In the genomic region with DNA sequence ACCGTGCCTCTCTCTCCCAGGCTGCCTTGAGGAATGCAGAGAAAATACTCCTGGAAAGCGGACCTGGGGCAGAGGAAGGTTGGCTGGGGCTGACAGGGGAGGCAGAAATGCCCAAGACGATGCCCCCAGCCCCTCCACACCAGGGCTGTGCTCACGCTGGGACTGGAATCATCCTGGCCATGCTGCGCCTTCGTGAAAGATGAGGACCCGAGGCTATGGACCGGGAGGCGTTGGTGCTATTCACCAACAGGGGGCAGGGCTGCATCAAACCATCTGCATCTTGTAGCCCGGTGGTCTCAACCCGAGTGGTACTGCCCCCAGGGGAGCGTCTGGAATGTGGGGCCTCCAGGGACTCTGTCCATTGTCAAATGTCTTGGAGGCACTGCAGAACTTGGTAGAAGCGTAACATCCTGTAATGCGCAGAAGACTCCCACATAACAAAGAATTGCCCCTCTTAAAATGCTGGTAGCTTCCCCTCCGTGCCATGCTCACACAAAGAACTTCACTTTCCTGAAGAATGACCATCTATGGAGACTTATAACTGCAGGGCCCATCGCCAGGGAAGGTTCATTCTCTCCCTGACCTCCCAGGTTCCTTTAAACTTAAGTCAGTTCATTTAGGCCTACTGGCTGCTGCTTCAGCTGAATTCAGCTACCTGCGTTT, we compare ENCODE assay signal across 8 cellular contexts.
DNase-seq lines count a peak whose midpoint lies in the region; ATAC-seq and TF ChIP-seq lines count a peak whose summit lies in the region.

No MANE protein-coding gene starts in this region.

- no peak overlapping the region for H3K4me3 ChIP-seq in OCI-LY7 (ENCODE audit: low read depth, low read length, poor library complexity, severe bottlenecking)
- H3K4me3 ChIP-seq in foreskin fibroblast (ENCODE audit: low read depth in 1 of 2, low read length in 2 of 2) = no peak overlapping the region
- H3K4me3 ChIP-seq in vagina = no peak overlapping the region
- no peak overlapping the region for H3K4me3 ChIP-seq in suprapubic skin

- POLR2A ChIA-PET in OCI-LY7 (lab: Charles Lee) = no interaction called here

- no peaks in the 10 kb centered on the region for H3K79me2 ChIP-seq in OCI-LY7 (ENCODE audit: insufficient read depth, low read depth, low read length)

- no peaks in the 10 kb centered on the region for H3K27me3 ChIP-seq in vagina
- peaks cover 24% of the 10 kb centered on the region for H3K27me3 ChIP-seq in suprapubic skin

- H3K9me3 ChIP-seq in OCI-LY7 (ENCODE audit: low read length) (no peaks in the 10 kb centered on the region), vagina (no peaks in the 10 kb centered on the region), suprapubic skin (no peaks in the 10 kb centered on the region)

- H3K4me1 ChIP-seq in OCI-LY7 (ENCODE audit: insufficient read depth, low read length, poor library complexity, severe bottlenecking) (no peaks in the 10 kb centered on the region), vagina (no peaks in the 10 kb centered on the region), suprapubic skin (no peaks in the 10 kb centered on the region)

- H3K36me3 ChIP-seq in OCI-LY7 (ENCODE audit: insufficient read depth, low read length) (no peaks in the 10 kb centered on the region), vagina (no peaks in the 10 kb centered on the region), suprapubic skin (no peaks in the 10 kb centered on the region)

- ATAC-seq in GM21723 (IDR thresholded peaks at IDR 0.05; ENCODE audit: unreplicated experiment) = no peak
- ATAC-seq in GM18868 (IDR thresholded peaks at IDR 0.05; ENCODE audit: unreplicated experiment) = no peak

- intact Hi-C loops in OCI-LY7 (cut with micrococcal nuclease; ENCODE audit: unreplicated experiment) (loop anchor here (5.0 kb wide), 1 partner anchor 229 kb away; no protein-coding TSS in a partner anchor), vagina (cut with DNase I) (no loop called here)

- WGBS in suprapubic skin = 77% methylated on average over 8 of the region's 17 CpGs

- H3K27ac ChIP-seq in OCI-LY7 (ENCODE audit: low read depth, low read length, poor library complexity, severe bottlenecking) (no peak overlapping the region), vagina (no peak overlapping the region), suprapubic skin (no peak overlapping the region)

- TF ChIP-seq EP300 in suprapubic skin (IDR thresholded peaks at IDR 0.05) = no peak

- CTCF ChIA-PET in OCI-LY7 (lab: Charles Lee; ENCODE audit: unreplicated experiment) = no interaction called here

- TF ChIP-seq CTCF in OCI-LY7 (conservative IDR thresholded peaks at IDR 0.05; ENCODE audit: low read length) = peak; percentile 71
- TF ChIP-seq CTCF in foreskin fibroblast (IDR thresholded peaks at IDR 0.05; ENCODE audit: low read depth, low read length) = peak; percentile 35
- peak in 1 of 3 experiments; percentile 23 for TF ChIP-seq CTCF in vagina (IDR thresholded peaks at IDR 0.05)
- TF ChIP-seq CTCF in suprapubic skin (IDR thresholded peaks at IDR 0.05) = peak in 1 of 2 donors; percentile 8

- H3K4me2 ChIP-seq in OCI-LY7 (ENCODE audit: low read length) = no peak overlapping the region

- no peaks in the 10 kb centered on the region for H3K9me2 ChIP-seq in OCI-LY7 (ENCODE audit: insufficient read depth, low read length)

- peak; percentile 31 for DNase-seq in stimulated activated CD4-positive, alpha-beta T cell treated with anti-CD3 and anti-CD28 coated beads, Interleukin-15, amount 100 ng/mL, for 24 hours
- DNase-seq in stimulated activated CD4-positive, alpha-beta T cell treated with anti-CD3 and anti-CD28 coated beads, Interleukin-4, amount 100 ng/mL, for 4 hours = no peak
- DNase-seq in OCI-LY7 (ENCODE audit: low spot score) (peak; percentile 34), foreskin fibroblast (no peak), vagina (ENCODE audit: extremely low spot score in 2 of 2) (peak; percentile 40 to 77), suprapubic skin (ENCODE audit: low spot score in 2 of 2) (no peak)

- no peak overlapping the region for H2AFZ ChIP-seq in OCI-LY7 (ENCODE audit: low read length)

- no peak for TF ChIP-seq POLR2A in vagina (IDR thresholded peaks at IDR 0.05)
- no peak for TF ChIP-seq POLR2A in suprapubic skin (IDR thresholded peaks at IDR 0.05)

- BruUV-seq in OCI-LY7 (replicated peaks; lab: Mats Ljungman, UMichigan) = no TSS peak

- H4K20me1 ChIP-seq in OCI-LY7 (ENCODE audit: insufficient read depth, low read length) = no peaks in the 10 kb centered on the region

Comparison
In these comparisons a context has a peak if more than half of its experiments do, and no peak if none do; other contexts are left out.
1. DNase-seq: peak in stimulated activated CD4-positive, alpha-beta T cell treated with anti-CD3 and anti-CD28 coated beads, Interleukin-15, amount 100 ng/mL, for 24 hours (single experiment), OCI-LY7 (single experiment) and vagina (2 of 2); none in stimulated activated CD4-positive, alpha-beta T cell treated with anti-CD3 and anti-CD28 coated beads, Interleukin-4, amount 100 ng/mL, for 4 hours (0 of 2), foreskin fibroblast (0 of 2) and suprapubic skin (0 of 2).